ENCODE assay signal across 11 cellular contexts in genomic region chr14:104138891-104139459, GRCh38. TPM values are rescaled to one million over a fixed set of nuclear protein-coding genes. Genes with fewer than 3 reads are reported as not detected.
A peak's percentile ranks its signal among the peaks of the same experiment; 100 is the strongest.
DNase-seq lines count a peak whose midpoint lies in the region; ATAC-seq and TF ChIP-seq lines count a peak whose summit lies in the region.
"Had no signal": no experiment of that assay in that cellular context is flagged by ENCODE, and none has a peak within 500 bp of the region (broad histone marks: within the 10 kb centered on the region; RNA-seq: fewer than 3 reads in every experiment).

No MANE protein-coding gene starts in this region.

- intact Hi-C loops in esophagus squamous epithelium (cut with DNase I) = loop anchor here (5.0 kb wide), 1 partner anchor 423 kb away; no protein-coding TSS in a partner anchor

- H3K27me3 Mint-ChIP-seq in activated T-cell treated with anti-CD3 and anti-CD28 coated beads, Interleukin-2, amount 50 U/mL, for 24 hours = peaks cover 49% of the 10 kb centered on the region
- peaks cover 46% of the 10 kb centered on the region for H3K27me3 Mint-ChIP-seq in activated T-cell treated with anti-CD3 and anti-CD28 coated beads, Interleukin-2, amount 50 U/mL, for 4 hours (ENCODE audit: low read depth)
- H3K27me3 Mint-ChIP-seq in type B pancreatic cell = peaks cover 29% of the 10 kb centered on the region

- no peaks in the 10 kb centered on the region for H3K36me3 ChIP-seq in esophagus squamous epithelium
- H3K36me3 ChIP-seq in muscle layer of colon (ENCODE audit: insufficient read depth, low read length) = no peaks in the 10 kb centered on the region

- H3K27me3 ChIP-seq in esophagus squamous epithelium (peaks cover 13 to 80% (median 23%) of the 10 kb centered on the region in 4 donors), muscle layer of colon (ENCODE audit: control insufficient read depth in 1 of 2, insufficient read depth in 2 of 2, low read length in 2 of 2) (peaks cover 13 to 54% of the 10 kb centered on the region in 2 donors)

- H3K9me3 ChIP-seq in esophagus squamous epithelium = no peaks in the 10 kb centered on the region
- no peaks in the 10 kb centered on the region for H3K9me3 ChIP-seq in muscle layer of colon (ENCODE audit: low read length)

- no peak for DNase-seq in activated T-cell treated with anti-CD3 and anti-CD28 coated beads, Interleukin-2, amount 50 U/mL, for 24 hours
- no peak for DNase-seq in activated T-cell treated with anti-CD3 and anti-CD28 coated beads, Interleukin-2, amount 50 U/mL, for 4 hours
- DNase-seq in esophagus squamous epithelium (lab: John Stamatoyannopoulos, UW) (no peak), type B pancreatic cell (ENCODE audit: extremely low spot score, unreplicated experiment) (no peak), NK-92 (lab: John Stamatoyannopoulos, UW; ENCODE audit: unreplicated experiment) (no peak), middle frontal gyrus (ENCODE audit: extremely low spot score, low spot score) (no peak), caudate nucleus (lab: John Stamatoyannopoulos, UW) (no peak)
- DNase-seq: activated CD8-positive, alpha-beta T cell treated with anti-CD3 and anti-CD28 coated beads, Interleukin-2, amount 10 ng/mL, durations not matched to agents 7 days and 5 days; dermis blood vessel endothelial cell had no signal

- H3K9ac ChIP-seq in muscle layer of colon (ENCODE audit: low read length) = no peak overlapping the region

- H3K4me3 ChIP-seq in esophagus squamous epithelium (peak overlapping the region; percentile 21 to 67 (median 45)), muscle layer of colon (ENCODE audit: low read depth in 1 of 2, low read length in 2 of 2) (peak overlapping the region; percentile 21 to 35)

- H3K27ac Mint-ChIP-seq in activated T-cell treated with anti-CD3 and anti-CD28 coated beads, Interleukin-2, amount 50 U/mL, for 24 hours = no peak overlapping the region
- no peak overlapping the region for H3K27ac Mint-ChIP-seq in type B pancreatic cell
- H3K27ac Mint-ChIP-seq: activated CD8-positive, alpha-beta T cell treated with anti-CD3 and anti-CD28 coated beads, Interleukin-2, amount 10 ng/mL, durations not matched to agents 7 days and 5 days had no signal

- no peak for TF ChIP-seq CTCF in esophagus squamous epithelium (IDR thresholded peaks at IDR 0.05)
- TF ChIP-seq CTCF in type B pancreatic cell (conservative IDR thresholded peaks at IDR 0.05) = no peak

- H3K4me1 ChIP-seq in esophagus squamous epithelium (peaks cover 18 to 56% (median 31%) of the 10 kb centered on the region in 3 donors), muscle layer of colon (ENCODE audit: insufficient read depth, low read length) (peaks cover 6% of the 10 kb centered on the region)

- peaks cover 13% of the 10 kb centered on the region for H3K4me1 Mint-ChIP-seq in activated T-cell treated with anti-CD3 and anti-CD28 coated beads, Interleukin-2, amount 50 U/mL, for 24 hours (ENCODE audit: low read depth)
- H3K4me1 Mint-ChIP-seq in activated T-cell treated with anti-CD3 and anti-CD28 coated beads, Interleukin-2, amount 50 U/mL, for 4 hours (ENCODE audit: low read depth) = peaks cover 9% of the 10 kb centered on the region
- peaks cover 7% of the 10 kb centered on the region for H3K4me1 Mint-ChIP-seq in type B pancreatic cell (ENCODE audit: unreplicated experiment)

- H3K9me3 Mint-ChIP-seq in activated T-cell treated with anti-CD3 and anti-CD28 coated beads, Interleukin-2, amount 50 U/mL, for 24 hours = no peaks in the 10 kb centered on the region
- no peaks in the 10 kb centered on the region for H3K9me3 Mint-ChIP-seq in activated T-cell treated with anti-CD3 and anti-CD28 coated beads, Interleukin-2, amount 50 U/mL, for 4 hours
- H3K9me3 Mint-ChIP-seq in type B pancreatic cell = no peaks in the 10 kb centered on the region

- no peak for TF ChIP-seq POLR2A in esophagus squamous epithelium (IDR thresholded peaks at IDR 0.05)

- H3K27ac ChIP-seq in esophagus squamous epithelium (peak overlapping the region in 2 of 4 donors; percentile 51 to 64), muscle layer of colon (ENCODE audit: low read depth, low read length) (no peak overlapping the region), caudate nucleus (ENCODE audit: low read depth, low read length) (no peak overlapping the region)

- no peaks in the 10 kb centered on the region for H3K36me3 Mint-ChIP-seq in activated T-cell treated with anti-CD3 and anti-CD28 coated beads, Interleukin-2, amount 50 U/mL, for 24 hours (ENCODE audit: low read depth)
- no peaks in the 10 kb centered on the region for H3K36me3 Mint-ChIP-seq in activated T-cell treated with anti-CD3 and anti-CD28 coated beads, Interleukin-2, amount 50 U/mL, for 4 hours (ENCODE audit: insufficient read depth)
- H3K36me3 Mint-ChIP-seq in type B pancreatic cell = no peaks in the 10 kb centered on the region

- peak overlapping the region; percentile 42 for H3K4me3 Mint-ChIP-seq in activated T-cell treated with anti-CD3 and anti-CD28 coated beads, Interleukin-2, amount 50 U/mL, for 24 hours
- H3K4me3 Mint-ChIP-seq in activated T-cell treated with anti-CD3 and anti-CD28 coated beads, Interleukin-2, amount 50 U/mL, for 4 hours = no peak overlapping the region
- H3K4me3 Mint-ChIP-seq in type B pancreatic cell = peak overlapping the region; percentile 85
- H3K4me3 Mint-ChIP-seq: activated CD8-positive, alpha-beta T cell treated with anti-CD3 and anti-CD28 coated beads, Interleukin-2, amount 10 ng/mL, durations not matched to agents 7 days and 5 days had no signal

- WGBS in esophagus squamous epithelium, 2 donors = no CpG with 5 or more reads among the region's 47 CpGs

- ATAC-seq in activated T-cell treated with anti-CD3 and anti-CD28 coated beads, Interleukin-2, amount 50 U/mL, for 4 hours = no peak

RNA-seq across cellular contexts. Expression of gene KIF26A, which starts 0.6 kb away (rescaled TPM):
- under 1 TPM; 0.24 to 0.86 (median 0.40) TPM for total RNA-seq in activated T-cell treated with anti-CD3 and anti-CD28 coated beads, Interleukin-2, amount 50 U/mL, for 4 hours
- total RNA-seq in esophagus squamous epithelium (1 to 10 TPM in 2 of 4 donors, under 1 TPM in 2; 0.80 to 2.7 (median 0.96) TPM), type B pancreatic cell (ENCODE audit: low replicate concordance) (12.9 and 23.4 TPM in 2 replicates)
- total RNA-seq: OCI-LY7 had no signal

RNA-seq across cellular contexts. Expression of gene ASPG, which starts 53.5 kb away (rescaled TPM):
- total RNA-seq in activated T-cell treated with anti-CD3 and anti-CD28 coated beads, Interleukin-2, amount 50 U/mL, for 4 hours = under 1 TPM in 1 of 3 donors, not detected in 2; 0.19 TPM
- total RNA-seq in esophagus squamous epithelium (10 to 100 TPM; 12.2 to 78.2 (median 40.8) TPM), type B pancreatic cell (ENCODE audit: low replicate concordance) (0.29 TPM in 1 of 2 replicates, not detected in the other)
- total RNA-seq: activated CD8-positive, alpha-beta T cell treated with anti-CD3 and anti-CD28 coated beads, Interleukin-2, amount 10 ng/mL, durations not matched to agents 7 days and 5 days; dermis blood vessel endothelial cell; OCI-LY7 had no signal

Comparison
In these comparisons a context has a peak if more than half of its experiments do, and no peak if none do; other contexts are left out.
1. RNA of gene ASPG, which starts 53.5 kb away (total RNA-seq): 12.2 to 78.2 TPM in esophagus squamous epithelium; 0.19 TPM in activated T-cell treated with anti-CD3 and anti-CD28 coated beads, Interleukin-2, amount 50 U/mL, for 4 hours and 0.29 TPM in type B pancreatic cell; every median in the first group is over 10 times any median in the second.